In genomic region chr11:75475767-75476650, GRCh38 we compare ENCODE assay signal across 8 cellular contexts. TPM values are rescaled to one million over a fixed set of nuclear protein-coding genes. Genes with fewer than 3 reads are reported as not detected.
DNase-seq lines count a peak whose midpoint lies in the region; ATAC-seq and TF ChIP-seq lines count a peak whose summit lies in the region.

No MANE protein-coding gene starts in this region.

- peaks cover 77% of the 10 kb centered on the region for H3K4me1 Mint-ChIP-seq in endothelial cell (ENCODE audit: unreplicated experiment)

- H3K27ac ChIP-seq in psoas muscle = peak overlapping the region; percentile 86

- intact Hi-C loops in psoas muscle (cut with DNase I) = loop anchor here in 1 of 2 donors (2.0 kb wide), 1 partner anchor 43 kb away; no protein-coding TSS in a partner anchor

- ATAC-seq in psoas muscle = peak; percentile 27 to 71 (median 51)
- ATAC-seq in HG03354 (IDR thresholded peaks at IDR 0.05; ENCODE audit: poor library complexity, severe bottlenecking, unreplicated experiment) = no peak

- H3K9me3 Mint-ChIP-seq in endothelial cell (ENCODE audit: unreplicated experiment) = no peaks in the 10 kb centered on the region

- H3K9me3 ChIP-seq in psoas muscle = no peaks in the 10 kb centered on the region

- no peak for TF ChIP-seq CTCF in endothelial cell (IDR thresholded peaks at IDR 0.05; ENCODE audit: unreplicated experiment)
- TF ChIP-seq CTCF in psoas muscle (IDR thresholded peaks at IDR 0.05) = no peak

- H3K27ac Mint-ChIP-seq in endothelial cell (ENCODE audit: unreplicated experiment) = no peak overlapping the region

- H3K36me3 ChIP-seq in psoas muscle (ENCODE audit: insufficient read depth in 1 of 2, low read depth in 1 of 2) = no peaks in the 10 kb centered on the region

- H3K4me3 Mint-ChIP-seq in endothelial cell (ENCODE audit: unreplicated experiment) = peak overlapping the region; percentile 42

- peak overlapping the region; percentile 7 for H3K4me3 ChIP-seq in psoas muscle

- peaks cover 21% of the 10 kb centered on the region for H3K27me3 Mint-ChIP-seq in endothelial cell (ENCODE audit: unreplicated experiment)

- peaks cover 44% of the 10 kb centered on the region for H3K4me1 ChIP-seq in psoas muscle

- H3K27me3 ChIP-seq in psoas muscle (ENCODE audit: insufficient read depth in 3 of 3, low read length in 2 of 3) = no peaks in the 10 kb centered on the region

- peak; percentile 15 for DNase-seq in activated gamma-delta T cell treated with Interleukin-2 at 50 U/mL for 16 hours
- DNase-seq in activated gamma-delta T cell (lab: John Stamatoyannopoulos, UW) = no peak
- peak; percentile 43 for DNase-seq in RKO (ENCODE audit: low spot score)
- DNase-seq in endothelial cell (ENCODE audit: low spot score) = no peak
- DNase-seq in psoas muscle = peak; percentile 70 to 85
- DNase-seq in DMS114 treated with DMSO at 0.1 percent for 48 hours (lab: John Stamatoyannopoulos, UW; ENCODE audit: unreplicated experiment) = no peak
- DNase-seq in stimulated activated CD4-positive, alpha-beta T cell treated with anti-CD3 and anti-CD28 coated beads, Interleukin-4, amount 100 ng/mL, for 4 hours = no peak

- H3K36me3 Mint-ChIP-seq in endothelial cell (ENCODE audit: low read depth, unreplicated experiment) = peaks cover 60% of the 10 kb centered on the region

- 48 to 61% (median 48%) methylated on average over 9 of the region's 9 CpGs for WGBS in psoas muscle, 3 donors

RNA-seq across cellular contexts. Expression of gene KLHL35, which starts 43.0 kb away (rescaled TPM):
- total RNA-seq in endothelial cell (ENCODE audit: unreplicated experiment) (2.8 TPM), psoas muscle (under 1 TPM; 0.34 to 0.64 (median 0.39) TPM)
- polyA plus RNA-seq in psoas muscle = 1 to 10 TPM in 2 of 3 donors, under 1 TPM in 1; 0.56 to 4.1 (median 1.2) TPM

RNA-seq across cellular contexts. Expression of gene GDPD5, which starts 49.7 kb away (rescaled TPM):
- total RNA-seq in endothelial cell (ENCODE audit: unreplicated experiment) (674 TPM), psoas muscle (10 to 100 TPM; 10.3 to 16.5 (median 12.7) TPM)
- 10 to 100 TPM in 1 of 3 donors, 1 to 10 TPM in 2; 2.7 to 13.1 (median 6.4) TPM for polyA plus RNA-seq in psoas muscle

Comparison
In these comparisons a context has a peak if more than half of its experiments do, and no peak if none do; other contexts are left out.
1. DNase-seq: peak in activated gamma-delta T cell treated with Interleukin-2 at 50 U/mL for 16 hours (single experiment), RKO (single experiment) and psoas muscle (2 of 2); none in activated gamma-delta T cell (single experiment), endothelial cell (single experiment), DMS114 treated with DMSO at 0.1 percent for 48 hours (single experiment) and stimulated activated CD4-positive, alpha-beta T cell treated with anti-CD3 and anti-CD28 coated beads, Interleukin-4, amount 100 ng/mL, for 4 hours (0 of 2).
2. RNA of gene GDPD5, which starts 49.7 kb away (total RNA-seq): 674 TPM in endothelial cell (single experiment); 10.3 to 16.5 TPM in psoas muscle; every median in the first group is over 10 times any median in the second.